10 cellular contexts compared by ENCODE assay signal in genomic region chr3:126850370-126851085, GRCh38.
A peak's percentile ranks its signal among the peaks of the same experiment; 100 is the strongest.
DNase-seq lines count a peak whose midpoint lies in the region; TF ChIP-seq lines count a peak whose summit lies in the region.
"Had no signal": no experiment of that assay in that cellular context is flagged by ENCODE, and none has a peak within 500 bp of the region (broad histone marks: within the 10 kb centered on the region; RNA-seq: fewer than 3 reads in every experiment).

No MANE protein-coding gene starts in this region.

- peaks cover 2% of the 10 kb centered on the region for H3K9me3 Mint-ChIP-seq in progenitor cell of endocrine pancreas (ENCODE audit: low read depth)

- no peaks in the 10 kb centered on the region for H3K27me3 Mint-ChIP-seq in progenitor cell of endocrine pancreas

- H3K4me1 Mint-ChIP-seq in progenitor cell of endocrine pancreas (ENCODE audit: low read depth): peaks cover 45% of the 10 kb centered on the region

- H3K9me2 ChIP-seq in hepatocyte (replicated peaks; ENCODE audit: insufficient read depth): no peaks in the 10 kb centered on the region

- H3K4me3 ChIP-seq in hepatocyte: no peak overlapping the region

- no peaks in the 10 kb centered on the region for H3K9me3 ChIP-seq in hepatocyte (ENCODE audit: low read depth)

- H3K36me3 ChIP-seq in hepatocyte (replicated peaks; ENCODE audit: insufficient read depth, low read depth): no peaks in the 10 kb centered on the region

- H3K36me3 Mint-ChIP-seq in progenitor cell of endocrine pancreas (ENCODE audit: insufficient read depth): peaks cover 2% of the 10 kb centered on the region

- H3K27me3 ChIP-seq in hepatocyte: no peaks in the 10 kb centered on the region

- no peak overlapping the region for H3K4me3 Mint-ChIP-seq in progenitor cell of endocrine pancreas (ENCODE audit: low read depth)

- no peak overlapping the region for H3K27ac ChIP-seq in hepatocyte

- peaks cover 15% of the 10 kb centered on the region for H3K4me1 ChIP-seq in hepatocyte (ENCODE audit: insufficient read depth)

- TF ChIP-seq CTCF in hepatocyte (IDR thresholded peaks at IDR 0.05; ENCODE audit: poor library complexity) (no peak), progenitor cell of endocrine pancreas (IDR thresholded peaks at IDR 0.05; ENCODE audit: unreplicated experiment) (no peak)

- H3K27ac Mint-ChIP-seq in progenitor cell of endocrine pancreas: peak overlapping the region; percentile 79

- DNase-seq in GM04503 (ENCODE audit: low read depth): peak; percentile 42
- peak; percentile 76 for DNase-seq in amniotic epithelial cell (ENCODE audit: low read depth)
- DNase-seq in hepatocyte (ENCODE audit: low spot score): peak; percentile 54
- DNase-seq in progenitor cell of endocrine pancreas (ENCODE audit: low spot score, unreplicated experiment): peak; percentile 30
- no peak for DNase-seq in DMS79 (lab: John Stamatoyannopoulos, UW)
- no peak for DNase-seq in stimulated activated CD8-positive, alpha-beta memory T cell treated with anti-CD3 and anti-CD28 coated beads, Interleukin-4, amount 100 ng/mL, for 48 hours
- DNase-seq in hypothalamus (lab: John Stamatoyannopoulos, UW): no peak
- DNase-seq in LoVo (ENCODE audit: low spot score): no peak
- DNase-seq: activated effector memory CD4-positive, alpha-beta T cell treated with Interleukin-2 at 50 U/mL for 16 hours; nucleus accumbens had no signal

- peak overlapping the region; percentile 54 for H3K4me2 ChIP-seq in hepatocyte

- H4K20me1 ChIP-seq in hepatocyte (ENCODE audit: insufficient read depth, poor library complexity, severe bottlenecking): no peaks in the 10 kb centered on the region

- WGBS in hepatocyte (ENCODE audit: low lambda C conversion rate, missing lambda C conversion rate): 49% methylated on average over 10 of the region's 10 CpGs

- no peak overlapping the region for H2AFZ ChIP-seq in hepatocyte

- H3K79me2 ChIP-seq in hepatocyte: no peaks in the 10 kb centered on the region

Comparison
In these comparisons a context has a peak if more than half of its experiments do, and no peak if none do; other contexts are left out.
1. DNase-seq: peak in GM04503 (single experiment), amniotic epithelial cell (single experiment), hepatocyte (single experiment) and progenitor cell of endocrine pancreas (single experiment); none in DMS79 (single experiment), stimulated activated CD8-positive, alpha-beta memory T cell treated with anti-CD3 and anti-CD28 coated beads, Interleukin-4, amount 100 ng/mL, for 48 hours (single experiment), hypothalamus (0 of 51) and LoVo (single experiment).